In the genomic region with DNA sequence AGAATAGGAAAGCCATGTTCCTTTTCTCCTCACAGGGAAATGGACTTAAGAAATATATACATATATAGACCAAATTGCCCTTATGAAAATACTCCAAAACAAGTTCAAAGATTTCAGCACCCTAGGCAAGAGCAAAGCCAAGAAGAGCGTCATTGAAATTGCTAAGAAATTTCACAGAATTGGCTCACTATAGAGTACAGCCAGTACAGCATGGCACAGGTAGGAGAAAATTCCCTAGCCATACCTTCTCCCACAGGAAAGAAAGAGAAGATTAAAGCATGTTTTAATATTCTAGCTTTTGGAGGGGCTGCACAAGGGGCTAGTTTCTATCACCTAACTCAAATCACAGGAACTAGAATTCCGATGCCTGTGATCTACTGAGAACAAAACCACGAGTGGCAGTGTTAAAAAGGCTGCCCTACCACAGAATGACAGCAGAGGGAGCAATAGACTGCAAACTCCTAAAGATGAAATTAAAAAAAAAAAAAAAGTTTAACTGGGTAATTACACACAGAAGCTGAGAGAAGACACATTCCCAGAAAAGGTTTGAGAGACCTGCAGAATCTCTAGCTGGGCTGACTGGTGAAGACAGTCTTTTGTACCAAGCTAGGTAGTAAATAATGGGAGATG, we compare ENCODE assay signal across 10 cellular contexts. TPM values are rescaled to one million over a fixed set of nuclear protein-coding genes. Genes with fewer than 3 reads are reported as not detected.
A peak's percentile ranks its signal among the peaks of the same experiment; 100 is the strongest.
DNase-seq lines count a peak whose midpoint lies in the region; ATAC-seq, FAIRE-seq and TF ChIP-seq lines count a peak whose summit lies in the region.
"Not testable (repeated sequence)": the region's sequence is repeated elsewhere in the genome, so short reads cannot be mapped to it uniquely, and the experiment has no call there.
"Had no signal": no experiment of that assay in that cellular context is flagged by ENCODE, and none has a peak within 500 bp of the region (broad histone marks: within the 10 kb centered on the region; RNA-seq: fewer than 3 reads in every experiment).

No MANE protein-coding gene starts in this region.

- ATAC-seq in GM18861 (IDR thresholded peaks at IDR 0.05; ENCODE audit: unreplicated experiment) (peak; percentile 79), HG02943 (IDR thresholded peaks at IDR 0.05; ENCODE audit: low read depth, unreplicated experiment) (peak; percentile 64)

- intact Hi-C loops in prostate gland (cut with DNase I) = loop anchor here (5.0 kb wide), 1 partner anchor 300 kb away; no protein-coding TSS in a partner anchor

- not testable (repeated sequence) for H3K4me3 ChIP-seq in BE2C (ENCODE audit: low read depth, low read length); bronchial epithelial cell (ENCODE audit: low read depth, low read length); prostate gland

- H3K4me1 ChIP-seq in BE2C; prostate gland (replicated peaks): not testable (repeated sequence)

- DNase-seq in BE2C (peak; percentile 8), NCI-H146 treated with DMSO at 0.1 percent for 48 hours (lab: John Stamatoyannopoulos, UW; ENCODE audit: unreplicated experiment) (peak; percentile 43), T follicular helper cell (ENCODE audit: low read depth) (peak; percentile 3), bronchial epithelial cell (ENCODE audit: low read depth) (peak; percentile 5), iPS-NIHi11 (ENCODE audit: low spot score) (peak; percentile 3), prostate gland (ENCODE audit: low spot score) (peak; percentile 22)

- not testable (repeated sequence) for H3K27me3 ChIP-seq in BE2C; bronchial epithelial cell (ENCODE audit: control insufficient read depth, insufficient read depth, low read length); prostate gland (replicated peaks; ENCODE audit: insufficient read depth)

- H3K27ac ChIP-seq in prostate gland = not testable (repeated sequence)

- TF ChIP-seq CTCF in BE2C (IDR thresholded peaks at IDR 0.05; ENCODE audit: low read depth, low read length) (peak; percentile 50), bronchial epithelial cell (IDR thresholded peaks at IDR 0.05; ENCODE audit: insufficient read depth, low read length, severe bottlenecking) (peak; percentile 36), prostate gland (IDR thresholded peaks at IDR 0.05) (peak; percentile 33 to 65 (median 56))

- not testable (repeated sequence) for H3K9me3 ChIP-seq in BE2C, prostate gland

- not testable (repeated sequence) for FAIRE-seq in bronchial epithelial cell (lab: Jason Lieb, UNC)

- not testable (repeated sequence) for TF ChIP-seq POLR2A in prostate gland (IDR thresholded peaks at IDR 0.05)

- WGBS in prostate gland = 30% methylated on average over 3 of the region's 3 CpGs

- H3K36me3 ChIP-seq in BE2C; bronchial epithelial cell (ENCODE audit: control insufficient read depth, insufficient read depth, low read length); prostate gland: not testable (repeated sequence)

RNA-seq across cellular contexts. Expression of a gene that starts 37.5 kb away (rescaled TPM):
- not detected for polyA plus RNA-seq in BE2C (2012; ENCODE audit: insufficient read depth, insufficient read length, low read depth)
- total RNA-seq in bronchial epithelial cell (not detected in 2 replicates), prostate gland (not detected)
- total RNA-seq: CD8-positive, alpha-beta T cell; spleen had no signal
- polyA plus RNA-seq: spleen had no signal
